Comparison of ENCODE assay signal across 9 cellular contexts in the genomic region with DNA sequence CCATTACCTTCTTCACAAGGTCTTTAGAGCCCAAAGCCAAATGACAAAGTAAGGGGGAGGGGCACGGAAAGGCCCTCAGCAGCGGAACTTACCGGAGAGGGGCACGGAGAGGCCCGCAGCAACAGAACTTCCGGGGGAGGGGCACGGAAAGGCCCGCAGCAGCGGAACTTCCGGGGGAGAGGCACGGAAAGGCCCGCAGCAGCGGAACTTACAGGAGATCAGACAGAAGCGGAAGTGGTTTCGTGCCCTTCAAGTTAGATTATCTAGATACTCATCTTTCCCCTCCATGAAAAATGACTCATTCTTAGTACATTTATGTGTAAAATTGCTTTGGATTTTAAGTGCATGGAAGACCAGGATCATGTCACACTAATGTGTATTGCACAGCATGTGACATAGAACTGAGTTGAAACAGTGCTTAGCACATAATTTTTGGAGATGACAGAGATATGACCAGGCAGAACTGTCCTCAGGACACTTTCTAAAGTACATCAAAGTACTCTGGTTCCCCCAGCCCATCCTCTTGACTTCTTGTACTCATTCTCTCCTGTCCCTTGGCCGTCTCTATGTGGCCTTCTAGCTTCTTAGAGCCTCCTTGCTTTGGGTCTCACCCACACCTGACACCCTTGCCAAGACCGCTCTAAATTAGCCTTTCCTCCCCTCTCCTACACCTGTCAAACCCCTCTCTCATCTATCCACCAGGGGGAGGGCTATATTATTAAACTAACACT. TPM values are rescaled to one million over a fixed set of nuclear protein-coding genes. Genes with fewer than 3 reads are reported as not detected.
DNase-seq lines count a peak whose midpoint lies in the region; ATAC-seq and TF ChIP-seq lines count a peak whose summit lies in the region.
"Had no signal": no experiment of that assay in that cellular context is flagged by ENCODE, and none has a peak within 500 bp of the region (broad histone marks: within the 10 kb centered on the region; RNA-seq: fewer than 3 reads in every experiment).

No MANE protein-coding gene starts in this region.

- H3K36me3 Mint-ChIP-seq in activated CD8-positive, alpha-beta T cell treated with anti-CD3 and anti-CD28 coated beads for 36 hours (ENCODE audit: low read depth): peaks cover 2% of the 10 kb centered on the region

- no peaks in the 10 kb centered on the region for H3K27me3 Mint-ChIP-seq in activated CD8-positive, alpha-beta T cell treated with anti-CD3 and anti-CD28 coated beads for 36 hours

- no peak overlapping the region for H2BK12ac ChIP-seq in mesenchymal stem cell (ENCODE audit: low read length in 2 of 2)

- no peak overlapping the region for H4K91ac ChIP-seq in mesenchymal stem cell (ENCODE audit: low read length)

- H2BK5ac ChIP-seq in mesenchymal stem cell (ENCODE audit: low read depth, low read length, poor library complexity, severe bottlenecking): no peak overlapping the region

- H2AFZ ChIP-seq in mesenchymal stem cell (ENCODE audit: low read depth, low read length): no peak overlapping the region

- TF ChIP-seq POLR2A in NB4 (IDR thresholded peaks at IDR 0.05; ENCODE audit: extremely low read depth, insufficient read length): no peak

- peak overlapping the region; percentile 91 for H3K27ac Mint-ChIP-seq in activated CD8-positive, alpha-beta T cell treated with anti-CD3 and anti-CD28 coated beads for 36 hours

- H3K79me1 ChIP-seq in mesenchymal stem cell (replicated peaks; ENCODE audit: low read length, poor library complexity, severe bottlenecking): no peaks in the 10 kb centered on the region

- H3K27me3 ChIP-seq in foreskin keratinocyte (no peaks in the 10 kb centered on the region), mesenchymal stem cell (ENCODE audit: control insufficient read depth in 1 of 2, insufficient read depth in 1 of 2, low read length in 2 of 2) (peaks cover 0 to 4% of the 10 kb centered on the region in 2 experiments)

- TF ChIP-seq CTCF in HEK293 (tag by site-specific recombination; IDR thresholded peaks at IDR 0.05) (no peak), NB4 (IDR thresholded peaks at IDR 0.05; ENCODE audit: low read depth, low read length) (no peak), foreskin keratinocyte (conservative IDR thresholded peaks at IDR 0.05) (no peak)
- TF ChIP-seq CTCF in activated CD8-positive, alpha-beta T cell treated with anti-CD3 and anti-CD28 coated beads for 36 hours (IDR thresholded peaks at IDR 0.05): no peak

- H3K14ac ChIP-seq in mesenchymal stem cell (ENCODE audit: low read length in 2 of 2): no peak overlapping the region

- DNase-seq in NB4 (ENCODE audit: low read depth) (peak; percentile 94), foreskin keratinocyte (peak in 1 of 2 donors; percentile 67), NCI-H1092 treated with DMSO at 0.1 percent for 48 hours (lab: John Stamatoyannopoulos, UW) (no peak), mesenchymal stem cell (no peak)
- DNase-seq in activated CD8-positive, alpha-beta T cell treated with anti-CD3 and anti-CD28 coated beads for 36 hours: peak; percentile 90
- peak; percentile 60 to 73 (median 65) for DNase-seq in stimulated activated CD4-positive, alpha-beta T cell treated with anti-CD3 and anti-CD28 coated beads, TNF-alpha, amount 100 ng/mL, for 48 hours (ENCODE audit: low read depth in 3 of 3)

- H4K8ac ChIP-seq in mesenchymal stem cell (ENCODE audit: low read length): no peak overlapping the region

- 84% methylated on average over 14 of the region's 17 CpGs for WGBS in mesenchymal stem cell

- peaks cover 19% of the 10 kb centered on the region for H3K4me1 Mint-ChIP-seq in activated CD8-positive, alpha-beta T cell treated with anti-CD3 and anti-CD28 coated beads for 36 hours (ENCODE audit: low read depth)

- no peak overlapping the region for H3K27ac ChIP-seq in HEK293 (ENCODE audit: extremely low read depth, low read depth, low read length)
- no peak overlapping the region for H3K27ac ChIP-seq in foreskin keratinocyte
- no peak overlapping the region for H3K27ac ChIP-seq in mesenchymal stem cell (ENCODE audit: low read length, poor library complexity, severe bottlenecking)

- no peak overlapping the region for H3K9ac ChIP-seq in mesenchymal stem cell (ENCODE audit: low read length)

- POLR2A ChIA-PET in HEK293 (lab: Yijun Ruan, JAX): no interaction called here
- POLR2A ChIA-PET in activated CD8-positive, alpha-beta T cell treated with anti-CD3 and anti-CD28 coated beads for 36 hours (lab: Charles Lee): no interaction called here

- H3K18ac ChIP-seq in mesenchymal stem cell (ENCODE audit: low read depth in 1 of 2, low read length in 2 of 2): no peak overlapping the region

- no peak overlapping the region for H2AK5ac ChIP-seq in mesenchymal stem cell (ENCODE audit: low read length, severe bottlenecking)

- peak overlapping the region; percentile 80 for H3K4me3 Mint-ChIP-seq in activated CD8-positive, alpha-beta T cell treated with anti-CD3 and anti-CD28 coated beads for 36 hours

- CTCF ChIA-PET in HEK293 (lab: Yijun Ruan, JAX): interaction anchor here (0.6 to 1.1 kb wide), 5 partner anchors 16 to 583 kb away, joined by 3 to 4 read pairs (median 3); no protein-coding TSS in a partner anchor
- CTCF ChIA-PET in activated CD8-positive, alpha-beta T cell treated with anti-CD3 and anti-CD28 coated beads for 36 hours (lab: Charles Lee): interaction anchor here (0.8 to 2.5 kb wide), 10 partner anchors 15 to 299 kb away, joined by 3 to 9 read pairs (median 3); no protein-coding TSS in a partner anchor

- H3K4me1 ChIP-seq in HEK293 (ENCODE audit: control insufficient read depth, insufficient read depth, low read length) (no peaks in the 10 kb centered on the region), foreskin keratinocyte (no peaks in the 10 kb centered on the region), mesenchymal stem cell (ENCODE audit: control insufficient read depth, insufficient read depth, low read depth, low read length) (no peaks in the 10 kb centered on the region)

- ATAC-seq in GM18502 (IDR thresholded peaks at IDR 0.05; ENCODE audit: poor library complexity, unreplicated experiment) (peak; percentile 88), foreskin keratinocyte (peak; percentile 78)
- peak; percentile 91 for ATAC-seq in activated CD8-positive, alpha-beta T cell treated with anti-CD3 and anti-CD28 coated beads for 36 hours

- H3K36me3 ChIP-seq in HEK293 (ENCODE audit: control insufficient read depth in 2 of 2, insufficient read depth in 1 of 2, low read length in 2 of 2): no peaks in the 10 kb centered on the region
- H3K36me3 ChIP-seq in mesenchymal stem cell (ENCODE audit: control insufficient read depth in 1 of 2, insufficient read depth in 2 of 2, low read depth in 1 of 2, low read length in 2 of 2): no peaks in the 10 kb centered on the region

- H3K9me3 ChIP-seq in HEK293 (ENCODE audit: control insufficient read depth, insufficient read depth, low read depth, low read length) (no peaks in the 10 kb centered on the region), mesenchymal stem cell (ENCODE audit: control insufficient read depth, low read length) (no peaks in the 10 kb centered on the region)

- H2BK120ac ChIP-seq in mesenchymal stem cell (ENCODE audit: low read depth, low read length): no peak overlapping the region

- no peak overlapping the region for H3K4me2 ChIP-seq in mesenchymal stem cell (ENCODE audit: low read length, poor library complexity, severe bottlenecking)

- intact Hi-C loops in activated CD8-positive, alpha-beta T cell treated with anti-CD3 and anti-CD28 coated beads for 36 hours (cut with micrococcal nuclease): no loop called here

- H3K23ac ChIP-seq in mesenchymal stem cell (ENCODE audit: low read length in 2 of 2): no peak overlapping the region

- H3K4me3 ChIP-seq in HEK293 (ENCODE audit: low read depth, low read length) (peak overlapping the region; percentile 19), NB4 (ENCODE audit: low read depth, low read length) (peak overlapping the region; percentile 75), mesenchymal stem cell (ENCODE audit: insufficient read depth in 1 of 2, low read depth in 1 of 2, low read length in 2 of 2) (peak overlapping the region in 1 of 2 experiments; percentile 52)

- no peak overlapping the region for H3K4ac ChIP-seq in mesenchymal stem cell (ENCODE audit: low read depth in 1 of 2, low read length in 2 of 2)

- H3K9me3 Mint-ChIP-seq in activated CD8-positive, alpha-beta T cell treated with anti-CD3 and anti-CD28 coated beads for 36 hours: peaks cover 8% of the 10 kb centered on the region

- no peak overlapping the region for H2BK15ac ChIP-seq in mesenchymal stem cell (ENCODE audit: low read depth, poor library complexity, severe bottlenecking)

TF ChIP-seq in HEK293, 187 proteins besides CTCF, POLR2A, EP300 and RAD21:
- TF ChIP-seq SETDB1 (IDR thresholded peaks at IDR 0.05; ENCODE audit: insufficient read length, low read length) (peak; percentile 38), ZNF514 (tag by site-specific recombination; IDR thresholded peaks at IDR 0.05) (no peak)
TF ChIP-seq in HEK293: peak in this region for 1.

RNA-seq across cellular contexts. Expression of a gene that starts 25.7 kb away (rescaled TPM):
- total RNA-seq in activated CD8-positive, alpha-beta T cell treated with anti-CD3 and anti-CD28 coated beads for 36 hours: under 1 TPM; 0.22 to 0.27 TPM
- not detected in 2 replicates for total RNA-seq in foreskin keratinocyte
- not detected in 2 replicates for polyA plus RNA-seq in foreskin keratinocyte
- polyA plus RNA-seq in mesenchymal stem cell (2013, experiment 1 of 2): not detected
- polyA plus RNA-seq in mesenchymal stem cell (2013, experiment 2 of 2): not detected
- total RNA-seq: dermis microvascular lymphatic vessel endothelial cell had no signal

RNA-seq across cellular contexts. Expression of a gene that starts 46.4 kb away (rescaled TPM):
- total RNA-seq in activated CD8-positive, alpha-beta T cell treated with anti-CD3 and anti-CD28 coated beads for 36 hours: 10 to 100 TPM; 26.9 to 27.4 TPM
- 27.0 and 27.4 TPM in 2 replicates for total RNA-seq in foreskin keratinocyte
- 19.1 and 19.9 TPM in 2 replicates for polyA plus RNA-seq in foreskin keratinocyte
- polyA plus RNA-seq in mesenchymal stem cell (2013, experiment 1 of 2): 41.4 TPM
- 40.2 TPM for polyA plus RNA-seq in mesenchymal stem cell (2013, experiment 2 of 2)

Comparison
In these comparisons a context has a peak if more than half of its experiments do, and no peak if none do; other contexts are left out.
1. DNase-seq: peak in NB4 (single experiment), activated CD8-positive, alpha-beta T cell treated with anti-CD3 and anti-CD28 coated beads for 36 hours (single experiment) and stimulated activated CD4-positive, alpha-beta T cell treated with anti-CD3 and anti-CD28 coated beads, TNF-alpha, amount 100 ng/mL, for 48 hours (3 of 3); none in NCI-H1092 treated with DMSO at 0.1 percent for 48 hours (single experiment) and mesenchymal stem cell (single experiment).
2. Peak in every context shown above with its lines, with median percentiles within 50 percentile points of each other: ATAC-seq.